Comparison of ENCODE assay signal across 12 cellular contexts in the genomic region with DNA sequence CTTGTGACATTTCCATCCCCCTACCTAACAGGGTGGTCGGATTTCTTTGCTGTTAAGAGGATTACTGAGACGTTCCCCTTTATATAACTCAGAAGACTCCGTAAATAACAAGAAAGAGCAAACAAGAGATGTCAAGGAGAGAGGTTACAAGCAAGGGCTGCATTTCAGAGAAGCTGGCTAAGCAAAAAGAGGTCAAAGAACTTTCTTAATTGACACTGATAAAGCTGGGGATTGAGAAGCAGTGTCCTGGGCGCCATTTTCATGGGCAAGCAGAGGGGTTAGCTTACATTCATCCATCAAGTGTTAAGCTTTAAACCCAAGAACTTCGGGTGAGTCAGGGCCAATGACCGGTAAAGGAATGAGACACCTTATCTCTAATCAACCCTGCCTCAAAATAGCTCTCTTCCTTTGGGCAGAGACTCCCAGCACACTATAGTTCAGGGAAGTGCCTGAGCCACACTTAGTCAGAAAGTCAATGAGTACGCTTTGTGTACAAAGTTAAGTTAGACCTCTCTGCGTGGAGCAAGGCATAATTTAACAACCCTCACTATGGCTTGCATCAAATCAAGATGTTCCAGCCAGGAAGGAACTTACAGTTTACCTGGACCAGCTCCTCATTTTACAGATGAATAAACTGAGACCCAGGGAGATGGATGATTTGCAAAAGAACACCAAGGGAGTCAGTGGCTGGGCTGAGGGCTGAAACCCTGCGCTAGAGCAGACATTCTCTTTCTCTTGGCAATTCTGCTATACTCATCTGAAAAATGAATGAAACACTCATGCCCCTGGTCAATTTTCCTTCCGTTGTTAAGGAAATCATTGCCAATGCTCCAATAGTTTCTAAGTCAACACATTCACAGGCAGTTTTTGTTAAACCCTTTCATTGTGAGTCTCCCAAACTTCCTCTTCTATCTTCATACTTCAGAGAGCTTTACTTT. TPM values are rescaled to one million over a fixed set of nuclear protein-coding genes. Genes with fewer than 3 reads are reported as not detected.
DNase-seq lines count a peak whose midpoint lies in the region; ATAC-seq and TF ChIP-seq lines count a peak whose summit lies in the region.
"Had no signal": no experiment of that assay in that cellular context is flagged by ENCODE, and none has a peak within 500 bp of the region (broad histone marks: within the 10 kb centered on the region; RNA-seq: fewer than 3 reads in every experiment).

No MANE protein-coding gene starts in this region.

- H2BK15ac ChIP-seq in mesendoderm (replicated peaks; ENCODE audit: low read depth), result no peak overlapping the region

- H3K4me2 ChIP-seq in PC-3 (ENCODE audit: low read length) (no peak overlapping the region), fibroblast of lung (ENCODE audit: extremely low read depth, insufficient read depth, low read length) (peak overlapping the region; percentile 23), mesendoderm (ENCODE audit: low read length) (no peak overlapping the region)

- no peaks in the 10 kb centered on the region; the same call in 1 of the 2 replicates for H3K9me2 ChIP-seq in PC-3 (replicated peaks; ENCODE audit: low read length)

- no CpG with 5 or more reads among the region's 10 CpGs for WGBS in mesendoderm (ENCODE audit: extremely low coverage, insufficient coverage, low lambda C conversion rate)

- DNase-seq in Caki2 (ENCODE audit: low read depth) (peak; percentile 52), PC-3 (peak; percentile 72), fibroblast of lung (ENCODE audit: low read depth in 2 of 2) (peak in 1 of 2 donors; percentile 84), mesendoderm (peak; percentile 67), AG08396 (ENCODE audit: low spot score) (no peak), NCI-H1048 (lab: John Stamatoyannopoulos, UW) (no peak), DMS 273 (lab: John Stamatoyannopoulos, UW; ENCODE audit: unreplicated experiment) (no peak)
- DNase-seq: DMS79; naive thymus-derived CD4-positive, alpha-beta T cell; SHP77 treated with DMSO at 0.1 percent for 48 hours; stimulated activated CD4-positive, alpha-beta T cell treated with anti-CD3 and anti-CD28 coated beads, Interleukin-12 subunit alpha, Interleukin-12 subunit beta, amount 100 ng/mL, for 4 hours had no signal

- H3K4me3 ChIP-seq in PC-3 (ENCODE audit: low read length) (no peak overlapping the region), fibroblast of lung (replicated peaks in 1 of 4; ENCODE audit: control extremely low read depth in 1 of 4, insufficient read depth in 1 of 4, low read depth in 3 of 4, low read length in 4 of 4) (no peak overlapping the region), mesendoderm (ENCODE audit: low read length) (no peak overlapping the region)

- in situ Hi-C loops in Caki2 (cut with HindIII; ENCODE audit: low pct_unique_long_range_greater_than_20kb, low sequenced_read_pairs), result no loop called here

- no peaks in the 10 kb centered on the region for H4K20me1 ChIP-seq in PC-3 (ENCODE audit: low read length)
- no peaks in the 10 kb centered on the region for H4K20me1 ChIP-seq in fibroblast of lung (ENCODE audit: control insufficient read depth, extremely low read depth, insufficient read depth, low read length)

- intact Hi-C loops in PC-3 (cut with micrococcal nuclease), result no loop called here

- TF ChIP-seq CTCF in PC-3 (conservative IDR thresholded peaks at IDR 0.05; ENCODE audit: low read depth, low read length), result no peak
- no peak for TF ChIP-seq CTCF in fibroblast of lung (conservative IDR thresholded peaks at IDR 0.05 in 1 of 2, IDR thresholded peaks at IDR 0.05 in 1 of 2; ENCODE audit: low read depth in 1 of 2, low read length in 2 of 2)

- H3K56ac ChIP-seq in mesendoderm (ENCODE audit: low read length), result peak overlapping the region; percentile 10

- no peak overlapping the region for H4K8ac ChIP-seq in mesendoderm (ENCODE audit: low read depth, low read length)

- H4K5ac ChIP-seq in mesendoderm (ENCODE audit: low read length), result no peak overlapping the region

- no peak overlapping the region for H2BK120ac ChIP-seq in mesendoderm (ENCODE audit: low read depth, low read length)

- H3K4ac ChIP-seq in mesendoderm (ENCODE audit: low read depth, low read length), result no peak overlapping the region

- H3K9me3 ChIP-seq in PC-3 (ENCODE audit: low read length) (no peaks in the 10 kb centered on the region), fibroblast of lung (ENCODE audit: control insufficient read depth, insufficient read depth, low read depth, low read length) (no peaks in the 10 kb centered on the region)

- no peak overlapping the region for H2AK5ac ChIP-seq in mesendoderm (ENCODE audit: low read length)

- H3F3A ChIP-seq in PC-3 (ENCODE audit: low read length, unreplicated experiment), result no peaks in the 10 kb centered on the region

- CTCF ChIA-PET in PC-3 (lab: Charles Lee), result interaction anchor here (0.6 kb wide), 1 partner anchor 83 kb away, joined by 3 read pairs; no protein-coding TSS in a partner anchor

- H3K4me1 ChIP-seq in PC-3 (ENCODE audit: insufficient read depth, low read length) (peaks cover 27% of the 10 kb centered on the region), fibroblast of lung (ENCODE audit: control insufficient read depth, extremely low read depth, insufficient read depth, low read length) (peaks cover 4% of the 10 kb centered on the region), mesendoderm (ENCODE audit: control insufficient read depth, low read depth, low read length) (peaks cover 3% of the 10 kb centered on the region)

- H3K9ac ChIP-seq in PC-3 (ENCODE audit: low read length) (no peak overlapping the region), fibroblast of lung (ENCODE audit: insufficient read depth, low read length) (no peak overlapping the region), mesendoderm (ENCODE audit: low read length) (no peak overlapping the region)

- no TSS peak for BruUV-seq in PC-3 (replicated peaks; lab: Mats Ljungman, UMichigan)

- H2BK5ac ChIP-seq in mesendoderm (ENCODE audit: low read length), result no peak overlapping the region

- H3K79me1 ChIP-seq in mesendoderm (ENCODE audit: low read length), result no peaks in the 10 kb centered on the region

- no peaks in the 10 kb centered on the region for H3K79me2 ChIP-seq in PC-3 (ENCODE audit: low read length)
- no peaks in the 10 kb centered on the region for H3K79me2 ChIP-seq in fibroblast of lung (ENCODE audit: control insufficient read depth, insufficient read depth, low read length)
- no peaks in the 10 kb centered on the region for H3K79me2 ChIP-seq in mesendoderm (ENCODE audit: control insufficient read depth, insufficient read depth, low read length)

- no peak overlapping the region for H3K18ac ChIP-seq in mesendoderm (ENCODE audit: low read length)

- POLR2A ChIA-PET in PC-3 (lab: Charles Lee; ENCODE audit: unreplicated experiment), result interaction anchor here (0.6 kb wide), 2 partner anchors 29 to 33 kb away, joined by 3 to 4 read pairs; no protein-coding TSS in a partner anchor

- H2AFZ ChIP-seq in PC-3 (ENCODE audit: low read length) (peak overlapping the region; percentile 57), fibroblast of lung (ENCODE audit: low read length) (no peak overlapping the region)

- no peak overlapping the region for H3K23ac ChIP-seq in mesendoderm (ENCODE audit: low read length)

- ATAC-seq in PC-3 (peak; percentile 63), GM19463 (IDR thresholded peaks at IDR 0.05; ENCODE audit: unreplicated experiment) (no peak)
- ATAC-seq: naive thymus-derived CD4-positive, alpha-beta T cell had no signal

- H3K36me3 ChIP-seq in PC-3 (ENCODE audit: low read depth, low read length) (no peaks in the 10 kb centered on the region), fibroblast of lung (ENCODE audit: control insufficient read depth, insufficient read depth, low read length) (no peaks in the 10 kb centered on the region), mesendoderm (ENCODE audit: control insufficient read depth, insufficient read depth, low read length) (no peaks in the 10 kb centered on the region)

- H3K27me3 ChIP-seq in PC-3 (ENCODE audit: low read length) (no peaks in the 10 kb centered on the region), fibroblast of lung (ENCODE audit: control insufficient read depth, insufficient read depth, low read length) (no peaks in the 10 kb centered on the region), mesendoderm (ENCODE audit: insufficient read depth, low read length, poor library complexity) (no peaks in the 10 kb centered on the region)

- H3K27ac ChIP-seq in PC-3 (ENCODE audit: low read length) (peak overlapping the region; percentile 12; the same call in 1 of the 2 replicates), fibroblast of lung (ENCODE audit: insufficient read depth, low read length) (no peak overlapping the region), mesendoderm (ENCODE audit: low read depth, low read length) (no peak overlapping the region)

RNA-seq across cellular contexts. Expression of gene CCNL1, which starts 44.6 kb away (rescaled TPM):
- total RNA-seq in Caki2 (2014; rRNA removed; shearing (Covaris generic); ENCODE audit: low replicate concordance), result 31.0 and 69.5 TPM in 2 replicates
- total RNA-seq in PC-3 (2014; rRNA removed), result 172 and 231 TPM in 2 replicates
- 140 and 219 TPM in 2 replicates for total RNA-seq in fibroblast of lung
- 63.8 and 88.2 TPM in 2 replicates for polyA plus RNA-seq in fibroblast of lung
- 27.8 and 35.7 TPM in 2 replicates for polyA plus RNA-seq in fibroblast of lung (2012)
- 12.2 and 31.2 TPM in 2 replicates for polyA minus RNA-seq in fibroblast of lung (ENCODE audit: low replicate concordance)
- 49.8 TPM for polyA plus RNA-seq in mesendoderm (2013, experiment 1 of 2)
- 46.0 TPM for polyA plus RNA-seq in mesendoderm (2013, experiment 2 of 2)

Comparison
In these comparisons a context has a peak if more than half of its experiments do, and no peak if none do; other contexts are left out.
1. DNase-seq: peak in Caki2 (single experiment), PC-3 (single experiment) and mesendoderm (single experiment); none in AG08396 (single experiment), NCI-H1048 (single experiment) and DMS 273 (single experiment).